8 cellular contexts compared by ENCODE assay signal in genomic region chr19:57320180-57321084, GRCh38. TPM values are rescaled to one million over a fixed set of nuclear protein-coding genes. Genes with fewer than 3 reads are reported as not detected.
A peak's percentile ranks its signal among the peaks of the same experiment; 100 is the strongest.
DNase-seq lines count a peak whose midpoint lies in the region; ATAC-seq, FAIRE-seq and TF ChIP-seq lines count a peak whose summit lies in the region.

Gene ZNF543, plus strand, starts transcription at chr19:57320472. Its CDS starts 382 bp downstream, at chr19:57320854.

- no peak for FAIRE-seq in small intestine (lab: Jason Lieb, UNC)

- TF ChIP-seq CTCF in WI38 (IDR thresholded peaks at IDR 0.05; ENCODE audit: low read depth, low read length) (no peak), cardiac fibroblast (IDR thresholded peaks at IDR 0.05; ENCODE audit: low read depth, low read length) (no peak)

- peak; percentile 98 for DNase-seq in AG08395 (ENCODE audit: low spot score)
- DNase-seq in NCI-H2227 (lab: John Stamatoyannopoulos, UW; ENCODE audit: unreplicated experiment): peak; percentile 100
- DNase-seq in cardiac fibroblast (ENCODE audit: low read depth in 2 of 2): peak; percentile 97
- peak; percentile 100 for DNase-seq in iPS-NIHi7 (ENCODE audit: extremely low spot score)
- peak; percentile 96 for DNase-seq in small intestine

- H3K27me3 ChIP-seq in small intestine (ENCODE audit: control insufficient read depth in 2 of 2, insufficient read depth in 2 of 2, low read length in 2 of 2): no peaks in the 10 kb centered on the region

- H3K4me1 ChIP-seq in small intestine (ENCODE audit: control insufficient read depth in 2 of 2, insufficient read depth in 1 of 2, low read depth in 1 of 2, low read length in 1 of 2): peaks cover 2 to 11% of the 10 kb centered on the region in 2 donors

- 1 to 4% (median 2%) methylated on average over 67 to 71 of the region's 71 CpGs for WGBS in small intestine, 3 donors

- peaks cover 1% of the 10 kb centered on the region for H3K9me3 ChIP-seq in small intestine (ENCODE audit: control insufficient read depth, low read depth)

- ATAC-seq in GM18907 (IDR thresholded peaks at IDR 0.05; ENCODE audit: unreplicated experiment) (peak; percentile 94), HG03139 (IDR thresholded peaks at IDR 0.05; ENCODE audit: unreplicated experiment) (peak; percentile 96)

- H3K4me3 ChIP-seq in WI38 (ENCODE audit: low read depth, low read length) (peak within 1 kb of the TSS; percentile 92), cardiac fibroblast (replicated peaks in 1 of 2; ENCODE audit: low read depth in 2 of 2, low read length in 2 of 2) (peak within 1 kb of the TSS; percentile 80 to 89), small intestine (ENCODE audit: low read depth in 1 of 2, low read length in 2 of 2) (peak within 1 kb of the TSS; percentile 85 to 88)

- peak within 1 kb of the TSS; percentile 71 to 97 for H3K27ac ChIP-seq in small intestine (ENCODE audit: low read depth in 1 of 2, low read length in 1 of 2)

- peaks cover 10 to 11% of the 10 kb centered on the region in 2 donors for H3K36me3 ChIP-seq in small intestine (ENCODE audit: control insufficient read depth in 2 of 2, insufficient read depth in 2 of 2, low read length in 2 of 2)

RNA-seq across cellular contexts. Expression of gene ZNF543, which starts in this region (rescaled TPM):
- 1 to 10 TPM in 1 of 3 donors, under 1 TPM in 2; 0.45 to 1.3 (median 0.54) TPM for polyA plus RNA-seq in small intestine

Comparison
In these comparisons a context has a peak if more than half of its experiments do, and no peak if none do; other contexts are left out.
1. Peak in every context shown above with its lines: DNase-seq, ATAC-seq, H3K4me3 ChIP-seq and H3K27ac ChIP-seq.